1 cellular context compared by ENCODE assay signal in the genomic region with DNA sequence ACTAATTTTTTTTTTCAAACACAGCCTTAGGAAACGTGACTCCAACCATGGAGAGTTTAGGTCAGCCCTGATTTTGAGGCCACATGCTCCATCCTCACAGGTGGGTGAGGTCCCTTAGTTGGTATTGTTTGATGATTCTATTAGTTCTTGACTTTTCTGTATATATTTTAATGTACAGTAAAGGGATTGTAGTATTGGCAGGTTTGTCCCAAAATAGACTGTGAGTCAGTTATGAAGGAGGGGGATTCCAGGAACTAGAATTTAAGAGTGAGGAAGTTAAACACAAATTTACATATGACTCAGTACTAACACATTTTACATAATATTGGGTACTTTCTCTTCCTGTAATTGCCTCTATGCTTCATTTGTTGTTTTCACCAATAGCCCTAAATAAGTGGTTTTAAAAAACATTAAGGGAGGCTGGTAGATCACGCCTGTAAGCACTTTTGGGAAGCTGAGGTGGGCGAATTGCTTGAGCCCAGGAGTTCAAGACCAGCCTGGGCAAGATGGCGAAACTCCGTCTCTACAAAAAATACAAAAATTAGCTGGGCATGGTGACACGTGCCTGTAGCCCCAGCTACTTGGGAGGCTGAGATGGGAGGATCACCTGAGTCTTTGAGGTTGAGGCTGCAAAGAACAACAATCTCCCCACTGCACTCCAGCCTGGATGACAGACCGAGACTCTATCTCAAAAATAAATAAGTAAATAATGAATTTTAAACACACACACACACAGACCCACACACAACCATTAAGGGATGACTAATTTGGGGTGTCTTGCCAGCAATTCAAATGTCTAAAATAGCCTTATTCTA.
TF ChIP-seq lines count a peak whose summit lies in the region.

No MANE protein-coding gene starts in this region.

TF ChIP-seq in HepG2, 621 proteins besides CTCF, POLR2A, EP300 and RAD21 (continued from another document):
- TF ChIP-seq ARID5B (CRISPR knock-in tag; IDR thresholded peaks at IDR 0.05), result 0 out of 2 replicates have a peak, but pooled peaks have one; percentile 7
- no peak for TF ChIP-seq ZNF292 (CRISPR knock-in tag; IDR thresholded peaks at IDR 0.05; ENCODE audit: borderline replicate concordance, low read depth)
- TF ChIP-seq MED1 (CRISPR knock-in tag; IDR thresholded peaks at IDR 0.05), result peak; percentile 20; the same call in 1 of the 2 replicates
- TF ChIP-seq ZNF687 (CRISPR knock-in tag; IDR thresholded peaks at IDR 0.05), result no peak
- TF ChIP-seq MAZ (IDR thresholded peaks at IDR 0.05; ENCODE audit: borderline replicate concordance, low read depth, low read length), result no peak
- TF ChIP-seq MAZ (CRISPR knock-in tag; IDR thresholded peaks at IDR 0.05; ENCODE audit: low read depth), result no peak
- TF ChIP-seq ZMYM2 (CRISPR knock-in tag; IDR thresholded peaks at IDR 0.05), result no peak
- TF ChIP-seq ZNF326 (CRISPR knock-in tag; IDR thresholded peaks at IDR 0.05; ENCODE audit: borderline replicate concordance), result no peak
- TF ChIP-seq ZNF574 (CRISPR knock-in tag; IDR thresholded peaks at IDR 0.05), result no peak
- no peak for TF ChIP-seq ZNF251 (CRISPR knock-in tag; IDR thresholded peaks at IDR 0.05)
- no peak for TF ChIP-seq RFX5 (IDR thresholded peaks at IDR 0.05; ENCODE audit: low read depth, low read length)
- TF ChIP-seq, protein P1, sequence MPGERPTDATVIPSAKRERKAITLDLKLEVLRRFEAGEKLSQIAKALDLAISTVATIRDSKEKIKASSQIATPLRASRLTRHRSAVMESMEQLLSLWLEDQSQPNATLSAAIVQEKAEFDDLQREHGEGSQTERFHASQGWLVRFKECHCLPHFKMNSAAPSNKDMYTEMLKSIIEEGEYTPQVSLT (CRISPR knock-in tag; IDR thresholded peaks at IDR 0.05; ENCODE audit: borderline replicate concordance, low read depth), result no peak
- TF ChIP-seq ZKSCAN1 (IDR thresholded peaks at IDR 0.05; ENCODE audit: low read length), result no peak
- no peak for TF ChIP-seq NR1H2 (CRISPR knock-in tag; IDR thresholded peaks at IDR 0.05; ENCODE audit: borderline replicate concordance, low read depth)
- TF ChIP-seq ZXDC (CRISPR knock-in tag; IDR thresholded peaks at IDR 0.05), result no peak
- no peak for TF ChIP-seq TRIM24 (CRISPR knock-in tag; IDR thresholded peaks at IDR 0.05)
- 0 out of 2 replicates have a peak, but pooled peaks have one; percentile 43 for TF ChIP-seq ELF3 (CRISPR knock-in tag; IDR thresholded peaks at IDR 0.05)
- TF ChIP-seq ZNF883 (CRISPR knock-in tag; IDR thresholded peaks at IDR 0.05; ENCODE audit: not compliant biosample characterization), result no peak
- TF ChIP-seq U2AF2 (IDR thresholded peaks at IDR 0.05; ENCODE audit: low read depth, low read length), result no peak
- no peak for TF ChIP-seq ZNF337 (CRISPR knock-in tag; IDR thresholded peaks at IDR 0.05; ENCODE audit: borderline replicate concordance, low read depth)
- no peak for TF ChIP-seq ZNF768 (CRISPR knock-in tag; IDR thresholded peaks at IDR 0.05)
TF ChIP-seq in HepG2: peak in this region for 3.
